Comparison of ENCODE assay signal across 12 cellular contexts in the genomic region with DNA sequence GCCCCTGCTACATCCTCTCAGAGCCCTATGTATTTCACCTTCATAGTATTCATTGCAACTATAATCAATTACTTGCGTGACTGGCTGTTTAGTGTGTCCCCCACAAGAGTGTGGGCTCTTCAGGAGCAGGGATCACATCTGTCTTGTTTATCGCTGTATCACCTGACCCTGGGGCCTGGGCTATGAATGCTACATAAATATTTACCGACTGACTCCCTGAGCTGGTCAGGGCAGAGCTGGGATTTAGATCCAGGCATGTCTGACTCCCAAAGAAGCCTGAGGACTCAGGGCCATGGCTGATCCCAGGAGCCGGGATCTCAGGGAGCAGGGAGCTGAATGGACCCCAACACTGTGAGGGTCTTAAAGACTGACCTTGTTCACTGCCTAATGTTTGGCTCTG. TPM values are rescaled to one million over a fixed set of nuclear protein-coding genes. Genes with fewer than 3 reads are reported as not detected.
A peak's percentile ranks its signal among the peaks of the same experiment; 100 is the strongest.
DNase-seq lines count a peak whose midpoint lies in the region; ATAC-seq and TF ChIP-seq lines count a peak whose summit lies in the region.
"Had no signal": no experiment of that assay in that cellular context is flagged by ENCODE, and none has a peak within 500 bp of the region (broad histone marks: within the 10 kb centered on the region; RNA-seq: fewer than 3 reads in every experiment).

No MANE protein-coding gene starts in this region.

- WGBS in lung, 2 donors: 77 to 83% methylated on average over 4 of the region's 4 CpGs
- WGBS in stomach, 5 donors: 49 to 59% (median 50%) methylated on average over 4 of the region's 4 CpGs

- CTCF ChIA-PET in activated B cell treated with CpG ODN at 0.5 μM for 24 hours (lab: Charles Lee): interaction anchor here (1.0 to 5.8 kb wide), 3 partner anchors 14 to 54 kb away, joined by 3 to 60 read pairs (median 34); a partner anchor contains a TSS

- H3K9me3 ChIP-seq in lung (ENCODE audit: control insufficient read depth in 2 of 2, insufficient read depth in 1 of 2, low read length in 1 of 2): no peaks in the 10 kb centered on the region
- H3K9me3 ChIP-seq in stomach: no peaks in the 10 kb centered on the region

- POLR2A ChIA-PET in activated B cell treated with CpG ODN at 0.5 μM for 24 hours (lab: Charles Lee): interaction anchor here (0.6 to 3.7 kb wide), 2 partner anchors 14 to 156 kb away, joined by 8 to 26 read pairs; no protein-coding TSS in a partner anchor

- H3K4me1 Mint-ChIP-seq in activated B cell treated with CpG ODN at 0.5 μM for 24 hours: peaks cover 35% of the 10 kb centered on the region

- peaks cover 4 to 9% of the 10 kb centered on the region in 2 donors for H3K4me1 ChIP-seq in lung (ENCODE audit: control insufficient read depth in 2 of 2, insufficient read depth in 2 of 2, low read length in 2 of 2)
- H3K4me1 ChIP-seq in stomach: peaks cover 40 to 64% (median 49%) of the 10 kb centered on the region in 4 donors

- H3K27ac Mint-ChIP-seq in activated B cell treated with CpG ODN at 0.5 μM for 24 hours: peak overlapping the region; percentile 2

- peaks cover 16 to 36% of the 10 kb centered on the region in 2 donors for H3K36me3 ChIP-seq in lung (ENCODE audit: control insufficient read depth in 2 of 2, insufficient read depth in 2 of 2, low read length in 2 of 2)
- H3K36me3 ChIP-seq in stomach: peaks cover 32 to 55% (median 50%) of the 10 kb centered on the region in 4 donors

- peak overlapping the region; percentile 17 to 73 for H3K27ac ChIP-seq in lung (ENCODE audit: low read depth in 1 of 2, low read length in 1 of 2)
- peak overlapping the region in 4 of 5 donors; percentile 80 to 97 (median 87) for H3K27ac ChIP-seq in stomach
- H3K27ac ChIP-seq: HL-60 had no signal

- no peaks in the 10 kb centered on the region for H3K9me3 Mint-ChIP-seq in activated B cell treated with CpG ODN at 0.5 μM for 24 hours

- H3K27me3 Mint-ChIP-seq in activated B cell treated with CpG ODN at 0.5 μM for 24 hours: no peaks in the 10 kb centered on the region

- H3K27me3 ChIP-seq in lung (ENCODE audit: control insufficient read depth, insufficient read depth) (no peaks in the 10 kb centered on the region), stomach (no peaks in the 10 kb centered on the region)

- TF ChIP-seq EP300 in stomach (IDR thresholded peaks at IDR 0.05): no peak

- no peak for ATAC-seq in activated B cell treated with CpG ODN at 0.5 μM for 24 hours (ENCODE audit: low read depth)
- no peak for ATAC-seq in lung (ENCODE audit: insufficient read depth, low FRiP score)

- TF ChIP-seq POLR2A in stomach (IDR thresholded peaks at IDR 0.05): no peak

- H3K4me3 ChIP-seq in lung (no peak overlapping the region), stomach (no peak overlapping the region)

- no peak overlapping the region for H3K4me3 Mint-ChIP-seq in activated B cell treated with CpG ODN at 0.5 μM for 24 hours

- peaks cover 15% of the 10 kb centered on the region for H3K36me3 Mint-ChIP-seq in activated B cell treated with CpG ODN at 0.5 μM for 24 hours (ENCODE audit: low read depth)

- intact Hi-C loops in activated B cell treated with CpG ODN at 0.5 μM for 24 hours (cut with micrococcal nuclease): no loop called here
- intact Hi-C loops in stomach (cut with DNase I; ENCODE audit: low total_unique reads): no loop called here

- DNase-seq in DMS53 (lab: John Stamatoyannopoulos, UW) (peak; percentile 89), activated B cell treated with CpG ODN at 0.5 μM for 24 hours (no peak), lung (ENCODE audit: low spot score) (no peak), stomach (no peak), middle frontal gyrus (ENCODE audit: extremely low spot score, low spot score) (no peak), LoVo (ENCODE audit: low spot score) (no peak)
- DNase-seq in activated effector memory CD4-positive, alpha-beta T cell treated with anti-CD3 and anti-CD28 coated beads, Interleukin-2, amount 50 U/mL, for 16 hours: no peak
- DNase-seq: kidney glomerular epithelial cell, NCI-H1048, NCI-H510A, retina had no signal

- TF ChIP-seq CTCF in activated B cell treated with CpG ODN at 0.5 μM for 24 hours (IDR thresholded peaks at IDR 0.05): no peak
- TF ChIP-seq CTCF in lung (IDR thresholded peaks at IDR 0.05; ENCODE audit: control extremely low read depth, extremely low read depth): no peak
- TF ChIP-seq CTCF in stomach (IDR thresholded peaks at IDR 0.05): no peak

RNA-seq across cellular contexts. Expression of a gene that starts 49.7 kb away (rescaled TPM):
- total RNA-seq in activated B cell treated with CpG ODN at 0.5 μM for 24 hours: 22.4 and 23.3 TPM in 2 replicates
- 10 to 100 TPM; 31.8 to 37.9 TPM for total RNA-seq in lung
- polyA plus RNA-seq in lung: 10 to 100 TPM; 10.3 to 11.8 TPM
- 10 to 100 TPM; 10.8 to 95.0 (median 35.1) TPM for total RNA-seq in stomach
- polyA plus RNA-seq in stomach: 10 to 100 TPM in 1 of 3 donors, 1 to 10 TPM in 2; 5.8 to 10.3 (median 8.3) TPM
